2 cellular contexts compared by ENCODE assay signal in the genomic region with DNA sequence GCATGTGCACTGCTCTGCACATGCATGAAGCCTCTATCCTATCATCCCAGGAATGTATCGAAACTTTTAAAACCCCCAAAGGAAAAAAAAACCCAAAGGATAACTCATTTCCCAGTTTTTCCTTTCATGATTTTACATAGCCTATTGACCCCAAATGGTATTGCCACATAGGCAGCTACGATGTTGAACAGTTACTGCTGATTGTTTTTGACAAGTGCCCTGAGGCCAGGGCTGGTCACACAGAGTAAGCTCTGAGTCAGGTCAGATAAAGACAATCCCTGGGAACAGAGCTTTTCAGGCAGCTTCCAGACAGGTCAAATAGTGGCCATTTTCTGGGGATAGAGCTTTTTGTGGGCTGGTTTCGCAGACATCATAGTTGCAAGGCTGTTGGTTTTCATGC.
A peak's percentile ranks its signal among the peaks of the same experiment; 100 is the strongest.
TF ChIP-seq lines count a peak whose summit lies in the region.

No MANE protein-coding gene starts in this region.

TF ChIP-seq in GM23338, 12 proteins besides CTCF, POLR2A, EP300 and RAD21 (continues in another document):
- TF ChIP-seq EZH2phosphoT487 (IDR thresholded peaks at IDR 0.05; ENCODE audit: unreplicated experiment) (no peak), CREB1 (CRISPR knock-in tag; IDR thresholded peaks at IDR 0.05; ENCODE audit: low read depth) (no peak), EZH2 (IDR thresholded peaks at IDR 0.05; ENCODE audit: low read depth, unreplicated experiment) (no peak), ZNF331 (CRISPR knock-in tag; IDR thresholded peaks at IDR 0.05; ENCODE audit: low read depth) (no peak), JUNB (IDR thresholded peaks at IDR 0.05; ENCODE audit: unreplicated experiment) (no peak), ZNF114 (CRISPR knock-in tag; IDR thresholded peaks at IDR 0.05) (no peak), POLR2AphosphoS5 (IDR thresholded peaks at IDR 0.05; ENCODE audit: low read depth) (no peak)
- TF ChIP-seq, protein P1, sequence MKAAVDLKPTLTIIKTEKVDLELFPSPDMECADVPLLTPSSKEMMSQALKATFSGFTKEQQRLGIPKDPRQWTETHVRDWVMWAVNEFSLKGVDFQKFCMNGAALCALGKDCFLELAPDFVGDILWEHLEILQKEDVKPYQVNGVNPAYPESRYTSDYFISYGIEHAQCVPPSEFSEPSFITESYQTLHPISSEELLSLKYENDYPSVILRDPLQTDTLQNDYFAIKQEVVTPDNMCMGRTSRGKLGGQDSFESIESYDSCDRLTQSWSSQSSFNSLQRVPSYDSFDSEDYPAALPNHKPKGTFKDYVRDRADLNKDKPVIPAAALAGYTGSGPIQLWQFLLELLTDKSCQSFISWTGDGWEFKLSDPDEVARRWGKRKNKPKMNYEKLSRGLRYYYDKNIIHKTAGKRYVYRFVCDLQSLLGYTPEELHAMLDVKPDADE (IDR thresholded peaks at IDR 0.05), result no peak
- TF ChIP-seq, protein P2, sequence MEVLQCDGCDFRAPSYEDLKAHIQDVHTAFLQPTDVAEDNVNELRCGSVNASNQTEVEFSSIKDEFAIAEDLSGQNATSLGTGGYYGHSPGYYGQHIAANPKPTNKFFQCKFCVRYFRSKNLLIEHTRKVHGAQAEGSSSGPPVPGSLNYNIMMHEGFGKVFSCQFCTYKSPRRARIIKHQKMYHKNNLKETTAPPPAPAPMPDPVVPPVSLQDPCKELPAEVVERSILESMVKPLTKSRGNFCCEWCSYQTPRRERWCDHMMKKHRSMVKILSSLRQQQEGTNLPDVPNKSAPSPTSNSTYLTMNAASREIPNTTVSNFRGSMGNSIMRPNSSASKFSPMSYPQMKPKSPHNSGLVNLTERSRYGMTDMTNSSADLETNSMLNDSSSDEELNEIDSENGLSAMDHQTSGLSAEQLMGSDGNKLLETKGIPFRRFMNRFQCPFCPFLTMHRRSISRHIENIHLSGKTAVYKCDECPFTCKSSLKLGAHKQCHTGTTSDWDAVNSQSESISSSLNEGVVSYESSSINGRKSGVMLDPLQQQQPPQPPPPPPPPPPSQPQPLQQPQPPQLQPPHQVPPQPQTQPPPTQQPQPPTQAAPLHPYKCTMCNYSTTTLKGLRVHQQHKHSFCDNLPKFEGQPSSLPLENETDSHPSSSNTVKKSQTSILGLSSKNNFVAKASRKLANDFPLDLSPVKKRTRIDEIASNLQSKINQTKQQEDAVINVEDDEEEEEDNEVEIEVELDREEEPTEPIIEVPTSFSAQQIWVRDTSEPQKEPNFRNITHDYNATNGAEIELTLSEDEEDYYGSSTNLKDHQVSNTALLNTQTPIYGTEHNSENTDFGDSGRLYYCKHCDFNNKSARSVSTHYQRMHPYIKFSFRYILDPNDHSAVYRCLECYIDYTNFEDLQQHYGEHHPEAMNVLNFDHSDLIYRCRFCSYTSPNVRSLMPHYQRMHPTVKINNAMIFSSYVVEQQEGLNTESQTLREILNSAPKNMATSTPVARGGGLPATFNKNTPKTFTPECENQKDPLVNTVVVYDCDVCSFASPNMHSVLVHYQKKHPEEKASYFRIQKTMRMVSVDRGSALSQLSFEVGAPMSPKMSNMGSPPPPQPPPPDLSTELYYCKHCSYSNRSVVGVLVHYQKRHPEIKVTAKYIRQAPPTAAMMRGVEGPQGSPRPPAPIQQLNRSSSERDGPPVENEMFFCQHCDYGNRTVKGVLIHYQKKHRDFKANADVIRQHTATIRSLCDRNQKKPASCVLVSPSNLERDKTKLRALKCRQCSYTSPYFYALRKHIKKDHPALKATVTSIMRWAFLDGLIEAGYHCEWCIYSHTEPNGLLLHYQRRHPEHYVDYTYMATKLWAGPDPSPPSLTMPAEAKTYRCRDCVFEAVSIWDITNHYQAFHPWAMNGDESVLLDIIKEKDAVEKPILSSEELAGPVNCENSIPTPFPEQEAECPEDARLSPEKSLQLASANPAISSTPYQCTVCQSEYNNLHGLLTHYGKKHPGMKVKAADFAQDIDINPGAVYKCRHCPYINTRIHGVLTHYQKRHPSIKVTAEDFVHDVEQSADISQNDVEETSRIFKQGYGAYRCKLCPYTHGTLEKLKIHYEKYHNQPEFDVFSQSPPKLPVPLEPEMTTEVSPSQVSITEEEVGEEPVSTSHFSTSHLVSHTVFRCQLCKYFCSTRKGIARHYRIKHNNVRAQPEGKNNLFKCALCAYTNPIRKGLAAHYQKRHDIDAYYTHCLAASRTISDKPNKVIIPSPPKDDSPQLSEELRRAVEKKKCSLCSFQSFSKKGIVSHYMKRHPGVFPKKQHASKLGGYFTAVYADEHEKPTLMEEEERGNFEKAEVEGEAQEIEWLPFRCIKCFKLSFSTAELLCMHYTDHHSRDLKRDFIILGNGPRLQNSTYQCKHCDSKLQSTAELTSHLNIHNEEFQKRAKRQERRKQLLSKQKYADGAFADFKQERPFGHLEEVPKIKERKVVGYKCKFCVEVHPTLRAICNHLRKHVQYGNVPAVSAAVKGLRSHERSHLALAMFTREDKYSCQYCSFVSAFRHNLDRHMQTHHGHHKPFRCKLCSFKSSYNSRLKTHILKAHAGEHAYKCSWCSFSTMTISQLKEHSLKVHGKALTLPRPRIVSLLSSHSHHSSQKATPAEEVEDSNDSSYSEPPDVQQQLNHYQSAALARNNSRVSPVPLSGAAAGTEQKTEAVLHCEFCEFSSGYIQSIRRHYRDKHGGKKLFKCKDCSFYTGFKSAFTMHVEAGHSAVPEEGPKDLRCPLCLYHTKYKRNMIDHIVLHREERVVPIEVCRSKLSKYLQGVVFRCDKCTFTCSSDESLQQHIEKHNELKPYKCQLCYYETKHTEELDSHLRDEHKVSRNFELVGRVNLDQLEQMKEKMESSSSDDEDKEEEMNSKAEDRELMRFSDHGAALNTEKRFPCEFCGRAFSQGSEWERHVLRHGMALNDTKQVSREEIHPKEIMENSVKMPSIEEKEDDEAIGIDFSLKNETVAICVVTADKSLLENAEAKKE (CRISPR knock-in tag; IDR thresholded peaks at IDR 0.05), result no peak
- TF ChIP-seq, protein P3, sequence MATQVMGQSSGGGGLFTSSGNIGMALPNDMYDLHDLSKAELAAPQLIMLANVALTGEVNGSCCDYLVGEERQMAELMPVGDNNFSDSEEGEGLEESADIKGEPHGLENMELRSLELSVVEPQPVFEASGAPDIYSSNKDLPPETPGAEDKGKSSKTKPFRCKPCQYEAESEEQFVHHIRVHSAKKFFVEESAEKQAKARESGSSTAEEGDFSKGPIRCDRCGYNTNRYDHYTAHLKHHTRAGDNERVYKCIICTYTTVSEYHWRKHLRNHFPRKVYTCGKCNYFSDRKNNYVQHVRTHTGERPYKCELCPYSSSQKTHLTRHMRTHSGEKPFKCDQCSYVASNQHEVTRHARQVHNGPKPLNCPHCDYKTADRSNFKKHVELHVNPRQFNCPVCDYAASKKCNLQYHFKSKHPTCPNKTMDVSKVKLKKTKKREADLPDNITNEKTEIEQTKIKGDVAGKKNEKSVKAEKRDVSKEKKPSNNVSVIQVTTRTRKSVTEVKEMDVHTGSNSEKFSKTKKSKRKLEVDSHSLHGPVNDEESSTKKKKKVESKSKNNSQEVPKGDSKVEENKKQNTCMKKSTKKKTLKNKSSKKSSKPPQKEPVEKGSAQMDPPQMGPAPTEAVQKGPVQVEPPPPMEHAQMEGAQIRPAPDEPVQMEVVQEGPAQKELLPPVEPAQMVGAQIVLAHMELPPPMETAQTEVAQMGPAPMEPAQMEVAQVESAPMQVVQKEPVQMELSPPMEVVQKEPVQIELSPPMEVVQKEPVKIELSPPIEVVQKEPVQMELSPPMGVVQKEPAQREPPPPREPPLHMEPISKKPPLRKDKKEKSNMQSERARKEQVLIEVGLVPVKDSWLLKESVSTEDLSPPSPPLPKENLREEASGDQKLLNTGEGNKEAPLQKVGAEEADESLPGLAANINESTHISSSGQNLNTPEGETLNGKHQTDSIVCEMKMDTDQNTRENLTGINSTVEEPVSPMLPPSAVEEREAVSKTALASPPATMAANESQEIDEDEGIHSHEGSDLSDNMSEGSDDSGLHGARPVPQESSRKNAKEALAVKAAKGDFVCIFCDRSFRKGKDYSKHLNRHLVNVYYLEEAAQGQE (IDR thresholded peaks at IDR 0.05; ENCODE audit: unreplicated experiment), result no peak

TF ChIP-seq in H1, 55 proteins besides CTCF, POLR2A, EP300 and RAD21:
- TF ChIP-seq TAF7 (optimal IDR thresholded peaks at IDR 0.05; ENCODE audit: borderline replicate concordance, low read depth, low read length), result no peak
- peak; percentile 81; the same call in 1 of the 2 replicates for TF ChIP-seq CEBPB (IDR thresholded peaks at IDR 0.05; ENCODE audit: low read depth, low read length)
TF ChIP-seq in H1: peak in this region for 1.
